ENCODE assay signal across 8 cellular contexts in the genomic region with DNA sequence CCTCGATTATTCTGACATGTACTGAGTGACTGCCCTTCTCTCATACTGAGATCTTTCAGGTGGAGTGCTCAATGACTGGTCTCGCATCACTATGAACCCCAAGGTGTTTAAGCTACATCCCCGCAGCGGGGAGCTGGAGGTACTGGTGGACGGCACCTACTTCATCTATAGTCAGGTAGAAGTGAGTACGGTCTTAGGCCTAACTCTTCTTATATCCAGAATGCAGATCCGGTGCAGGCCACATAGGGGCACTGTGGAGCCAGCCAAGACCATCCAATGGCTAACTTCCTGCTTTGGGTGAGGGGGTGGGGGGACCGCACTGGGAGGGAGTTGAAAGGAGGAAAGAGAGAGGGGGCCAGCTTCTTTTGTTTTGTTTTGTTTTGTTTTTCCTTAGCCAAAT. TPM values are rescaled to one million over a fixed set of nuclear protein-coding genes. Genes with fewer than 3 reads are reported as not detected.
A peak's percentile ranks its signal among the peaks of the same experiment; 100 is the strongest.
DNase-seq lines count a peak whose midpoint lies in the region; ATAC-seq and TF ChIP-seq lines count a peak whose summit lies in the region.

No MANE protein-coding gene starts in this region.

- peak; percentile 3 to 23 for DNase-seq in NOMO-1 (lab: John Stamatoyannopoulos, UW; ENCODE audit: unreplicated experiment in 2 of 2)
- DNase-seq in NOMO-1 treated with dmso at 0.1 percent for 144 hours (lab: John Stamatoyannopoulos, UW; ENCODE audit: unreplicated experiment), result no peak
- DNase-seq in NCI-H1105 treated with DMSO at 0.1 percent for 48 hours (lab: John Stamatoyannopoulos, UW), result peak; percentile 3
- DNase-seq in astrocyte of the spinal cord (ENCODE audit: low read depth, low spot score), result peak; percentile 12
- DNase-seq in lung microvascular endothelial cell (ENCODE audit: low read depth in 2 of 2), result peak; percentile 52 to 78
- DNase-seq in SK-N-DZ (ENCODE audit: low spot score), result no peak
- no peak for DNase-seq in activated gamma-delta T cell treated with Interleukin-2 at 50 U/mL for 16 hours

- no peak overlapping the region for H3K4me3 ChIP-seq in astrocyte of the spinal cord (ENCODE audit: low read depth, low read length)

- in situ Hi-C loops in astrocyte of the spinal cord (cut with HindIII; ENCODE audit: low sequenced_read_pairs), result no loop called here

- TF ChIP-seq CTCF in astrocyte of the spinal cord (IDR thresholded peaks at IDR 0.05; ENCODE audit: low read depth, low read length), result peak; percentile 68

- ATAC-seq in GM21723 (IDR thresholded peaks at IDR 0.05; ENCODE audit: unreplicated experiment), result peak; percentile 77

RNA-seq across cellular contexts. Expression of gene AWAT2, which starts 16.4 kb away (rescaled TPM):
- 0.20 and 0.44 TPM in 2 replicates for total RNA-seq in lung microvascular endothelial cell
- not detected in 2 replicates for polyA plus RNA-seq in SK-N-DZ (2014; cell fraction: cytosol; rRNA removed)
- not detected in 2 replicates for polyA plus RNA-seq in SK-N-DZ (2014; cell fraction: nucleus; rRNA removed)

RNA-seq across cellular contexts. Expression of gene OTUD6A, which starts 28.9 kb away (rescaled TPM):
- not detected in 2 replicates for total RNA-seq in lung microvascular endothelial cell
- not detected in 2 replicates for polyA plus RNA-seq in SK-N-DZ (2014; cell fraction: cytosol; rRNA removed)
- not detected in 2 replicates for polyA plus RNA-seq in SK-N-DZ (2014; cell fraction: nucleus; rRNA removed)

Comparison
In these comparisons a context has a peak if more than half of its experiments do, and no peak if none do; other contexts are left out.
1. DNase-seq: peak in NOMO-1 (2 of 2), NCI-H1105 treated with DMSO at 0.1 percent for 48 hours (single experiment), astrocyte of the spinal cord (single experiment) and lung microvascular endothelial cell (2 of 2); none in NOMO-1 treated with dmso at 0.1 percent for 144 hours (single experiment), SK-N-DZ (single experiment) and activated gamma-delta T cell treated with Interleukin-2 at 50 U/mL for 16 hours (single experiment).